In genomic region chr6:147648936-147649335, GRCh38 we compare ENCODE assay signal across 18 cellular contexts.
"Had no signal": no experiment of that assay in that cellular context is flagged by ENCODE, and none has a peak within 500 bp of the region (broad histone marks: within the 10 kb centered on the region; RNA-seq: fewer than 3 reads in every experiment).

No MANE protein-coding gene starts in this region.

- H3K4me3 ChIP-seq: ascending aorta, cardiac muscle cell, thyroid gland had no signal

- H3K9me3 ChIP-seq: ascending aorta, neutrophil, thyroid gland had no signal

- H3K9me3 Mint-ChIP-seq: activated CD4-positive, alpha-beta T cell treated with anti-CD3 and anti-CD28 coated beads, Interleukin-2, amount 10 ng/mL, durations not matched to agents 7 days and 5 days; activated naive CD4-positive, alpha-beta T cell treated with anti-CD3 and anti-CD28 coated beads for 36 hours; activated T-cell treated with anti-CD3 and anti-CD28 coated beads, Interleukin-2, amount 50 U/mL, for 24 hours; mesothelial cell of epicardium; natural killer cell treated with Interleukin-12 subunit alpha and Interleukin-12 subunit beta and Interleukin-15 and Interleukin-18, amount 100 ng/mL, for 72 hours; T-cell had no signal

- H3K27me3 Mint-ChIP-seq: activated CD4-positive, alpha-beta T cell treated with anti-CD3 and anti-CD28 coated beads, Interleukin-2, amount 10 ng/mL, durations not matched to agents 7 days and 5 days; natural killer cell treated with Interleukin-12 subunit alpha and Interleukin-12 subunit beta and Interleukin-15 and Interleukin-18, amount 100 ng/mL, for 72 hours had no signal

- H3K27ac ChIP-seq: ascending aorta, cardiac muscle cell, epithelial cell of prostate, neutrophil, parathyroid adenoma, thyroid gland had no signal

- H3K79me2 ChIP-seq: parathyroid adenoma had no signal

- H3K4me3 Mint-ChIP-seq: activated CD4-positive, alpha-beta T cell treated with anti-CD3 and anti-CD28 coated beads, Interleukin-2, amount 10 ng/mL, durations not matched to agents 7 days and 5 days; activated CD8-positive, alpha-beta T cell treated with anti-CD3 and anti-CD28 coated beads, Interleukin-2, amount 10 ng/mL, durations not matched to agents 7 days and 5 days; activated naive CD4-positive, alpha-beta T cell treated with anti-CD3 and anti-CD28 coated beads for 36 hours; activated T-cell treated with anti-CD3 and anti-CD28 coated beads, Interleukin-2, amount 50 U/mL, for 24 hours; mesothelial cell of epicardium; natural killer cell treated with Interleukin-12 subunit alpha and Interleukin-12 subunit beta and Interleukin-15 and Interleukin-18, amount 100 ng/mL, for 72 hours; T-cell had no signal

- H2AFZ ChIP-seq: parathyroid adenoma had no signal

- H3K27ac Mint-ChIP-seq: activated CD4-positive, alpha-beta T cell treated with anti-CD3 and anti-CD28 coated beads, Interleukin-2, amount 10 ng/mL, durations not matched to agents 7 days and 5 days; activated CD8-positive, alpha-beta T cell treated with anti-CD3 and anti-CD28 coated beads, Interleukin-2, amount 10 ng/mL, durations not matched to agents 7 days and 5 days; activated naive CD4-positive, alpha-beta T cell treated with anti-CD3 and anti-CD28 coated beads for 36 hours; activated T-cell treated with anti-CD3 and anti-CD28 coated beads, Interleukin-2, amount 50 U/mL, for 24 hours; natural killer cell treated with Interleukin-12 subunit alpha and Interleukin-12 subunit beta and Interleukin-15 and Interleukin-18, amount 100 ng/mL, for 72 hours; T-cell had no signal

- H3K9ac ChIP-seq: parathyroid adenoma had no signal

- H3K27me3 ChIP-seq: ascending aorta, cardiac muscle cell, neutrophil, thyroid gland had no signal

- DNase-seq: activated CD4-positive, alpha-beta T cell treated with anti-CD3 and anti-CD28 coated beads, Interleukin-2, amount 10 ng/mL, durations not matched to agents 7 days and 5 days; activated CD8-positive, alpha-beta T cell treated with anti-CD3 and anti-CD28 coated beads, Interleukin-2, amount 10 ng/mL, durations not matched to agents 7 days and 5 days; activated naive CD4-positive, alpha-beta T cell treated with anti-CD3 and anti-CD28 coated beads for 36 hours; activated T-cell treated with anti-CD3 and anti-CD28 coated beads, Interleukin-2, amount 50 U/mL, for 24 hours; stimulated activated CD4-positive, alpha-beta T cell treated with anti-CD3 and anti-CD28 coated beads, Interleukin-12 subunit alpha, Interleukin-12 subunit beta, amount 100 ng/mL, for 4 hours; stimulated activated CD4-positive, alpha-beta T cell treated with anti-CD3 and anti-CD28 coated beads, Interleukin-1b, Interleukin-23, amount 100 ng/mL, for 48 hours; stimulated activated CD8-positive, alpha-beta memory T cell treated with anti-CD3 and anti-CD28 coated beads, Interleukin-4, amount 100 ng/mL, for 48 hours; stimulated activated naive CD4-positive, alpha-beta T cell; T-cell; T-helper 9 cell; thyroid gland had no signal

- H3K36me3 ChIP-seq: ascending aorta, cardiac muscle cell, neutrophil, thyroid gland had no signal

- H3K36me3 Mint-ChIP-seq: mesothelial cell of epicardium; natural killer cell treated with Interleukin-12 subunit alpha and Interleukin-12 subunit beta and Interleukin-15 and Interleukin-18, amount 100 ng/mL, for 72 hours; T-cell had no signal

- H3K4me1 ChIP-seq: ascending aorta, parathyroid adenoma had no signal

- H3K4me1 Mint-ChIP-seq: activated CD4-positive, alpha-beta T cell treated with anti-CD3 and anti-CD28 coated beads, Interleukin-2, amount 10 ng/mL, durations not matched to agents 7 days and 5 days; T-cell had no signal
